8 cellular contexts compared by ENCODE assay signal in the genomic region with DNA sequence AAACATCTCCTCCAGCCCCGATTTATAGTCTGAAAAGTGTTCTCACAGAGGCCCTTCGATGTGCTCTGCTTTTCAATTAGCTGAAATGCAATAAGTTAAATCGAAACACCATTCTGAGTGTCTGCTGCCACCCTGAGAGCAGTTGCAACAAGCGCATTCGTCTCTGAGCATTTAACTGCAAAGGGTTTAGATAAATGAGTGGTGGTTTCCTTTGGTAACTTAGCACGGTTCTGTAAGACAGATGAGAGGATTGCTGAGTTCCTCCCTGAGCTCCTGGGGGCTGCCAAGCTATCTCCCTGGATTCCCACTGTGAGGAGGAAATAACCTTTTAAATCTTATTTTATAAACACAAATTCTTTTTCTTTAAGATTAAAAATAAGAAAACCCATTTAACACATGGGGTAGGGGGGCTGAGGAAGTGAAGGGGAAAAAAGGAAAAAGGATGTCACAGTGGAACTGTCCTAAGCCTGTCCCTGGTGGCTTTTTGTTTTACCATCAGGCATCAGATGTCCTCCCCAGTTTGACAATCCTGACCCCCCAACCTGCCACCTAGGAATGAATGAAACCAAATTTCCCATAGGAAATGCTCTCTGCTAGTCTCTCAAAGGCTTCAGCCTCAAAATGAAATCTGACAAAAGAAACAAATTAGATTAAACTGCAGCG. TPM values are rescaled to one million over a fixed set of nuclear protein-coding genes. Genes with fewer than 3 reads are reported as not detected.
DNase-seq lines count a peak whose midpoint lies in the region; ATAC-seq and TF ChIP-seq lines count a peak whose summit lies in the region.

No MANE protein-coding gene starts in this region.

- DNase-seq in GM06990 (ENCODE audit: extremely low read depth, insufficient read length), result peak; percentile 25
- peak; percentile 74 for DNase-seq in NCI-H345 (lab: John Stamatoyannopoulos, UW)
- DNase-seq in activated CD8-positive, alpha-beta T cell treated with anti-CD3 and anti-CD28 coated beads for 36 hours, result peak; percentile 64
- DNase-seq in fibroblast of the aortic adventitia (ENCODE audit: low read depth), result peak; percentile 92
- DNase-seq in natural killer cell, result no peak
- peak; percentile 49 for DNase-seq in ureter (ENCODE audit: low spot score)

- no peak overlapping the region for H3K27ac Mint-ChIP-seq in activated CD8-positive, alpha-beta T cell treated with anti-CD3 and anti-CD28 coated beads for 36 hours
- no peak overlapping the region for H3K27ac Mint-ChIP-seq in natural killer cell

- ATAC-seq in HG02973 (IDR thresholded peaks at IDR 0.05; ENCODE audit: unreplicated experiment) (peak; percentile 64), natural killer cell (peak in 2 of 3 donors; percentile 57 to 69), GM19467 (IDR thresholded peaks at IDR 0.05; ENCODE audit: unreplicated experiment) (no peak)
- peak; percentile 81 for ATAC-seq in activated CD8-positive, alpha-beta T cell treated with anti-CD3 and anti-CD28 coated beads for 36 hours

- H3K27me3 ChIP-seq in GM06990 (replicated peaks; ENCODE audit: control insufficient read depth, insufficient read depth, low read length), result no peaks in the 10 kb centered on the region

- no peaks in the 10 kb centered on the region for H3K27me3 Mint-ChIP-seq in activated CD8-positive, alpha-beta T cell treated with anti-CD3 and anti-CD28 coated beads for 36 hours
- H3K27me3 Mint-ChIP-seq in natural killer cell (ENCODE audit: low read depth in 2 of 2), result peaks cover 6 to 21% of the 10 kb centered on the region in 2 donors

- TF ChIP-seq CTCF in GM06990 (IDR thresholded peaks at IDR 0.05; ENCODE audit: insufficient read depth, low read length, poor library complexity, severe bottlenecking) (peak; percentile 60), fibroblast of the aortic adventitia (IDR thresholded peaks at IDR 0.05; ENCODE audit: insufficient read depth, low read length) (peak; percentile 87), natural killer cell (IDR thresholded peaks at IDR 0.05) (no peak)
- peak; percentile 51 for TF ChIP-seq CTCF in activated CD8-positive, alpha-beta T cell treated with anti-CD3 and anti-CD28 coated beads for 36 hours (IDR thresholded peaks at IDR 0.05)

- H3K4me3 ChIP-seq in GM06990 (replicated peaks; ENCODE audit: low read depth, low read length) (no peak overlapping the region), fibroblast of the aortic adventitia (ENCODE audit: low read depth, low read length) (no peak overlapping the region)

- no peaks in the 10 kb centered on the region for H3K36me3 Mint-ChIP-seq in activated CD8-positive, alpha-beta T cell treated with anti-CD3 and anti-CD28 coated beads for 36 hours (ENCODE audit: low read depth)
- H3K36me3 Mint-ChIP-seq in natural killer cell, result no peaks in the 10 kb centered on the region

- intact Hi-C loops in activated CD8-positive, alpha-beta T cell treated with anti-CD3 and anti-CD28 coated beads for 36 hours (cut with micrococcal nuclease), result loop anchor here (5.0 kb wide), 2 partner anchors 426 to 781 kb away; no protein-coding TSS in a partner anchor
- intact Hi-C loops in natural killer cell (cut with micrococcal nuclease), result loop anchor here (5.0 kb wide), 1 partner anchor 331 kb away; no protein-coding TSS in a partner anchor

- H3K9me3 Mint-ChIP-seq in activated CD8-positive, alpha-beta T cell treated with anti-CD3 and anti-CD28 coated beads for 36 hours, result no peaks in the 10 kb centered on the region
- H3K9me3 Mint-ChIP-seq in natural killer cell, result no peaks in the 10 kb centered on the region

- peaks cover 16% of the 10 kb centered on the region for H3K4me1 Mint-ChIP-seq in activated CD8-positive, alpha-beta T cell treated with anti-CD3 and anti-CD28 coated beads for 36 hours (ENCODE audit: low read depth)
- peaks cover 10 to 16% of the 10 kb centered on the region in 2 donors for H3K4me1 Mint-ChIP-seq in natural killer cell

- POLR2A ChIA-PET in activated CD8-positive, alpha-beta T cell treated with anti-CD3 and anti-CD28 coated beads for 36 hours (lab: Charles Lee), result interaction anchor here (0.6 to 1.6 kb wide), 3 partner anchors 205 to 309 kb away, joined by 3 to 5 read pairs (median 4); partner anchors contain the start of gene KLF7

- no peaks in the 10 kb centered on the region for H3K36me3 ChIP-seq in GM06990 (ENCODE audit: control insufficient read depth, insufficient read depth, low read length)

- H3K4me3 Mint-ChIP-seq in activated CD8-positive, alpha-beta T cell treated with anti-CD3 and anti-CD28 coated beads for 36 hours, result no peak overlapping the region
- no peak overlapping the region for H3K4me3 Mint-ChIP-seq in natural killer cell

- CTCF ChIA-PET in activated CD8-positive, alpha-beta T cell treated with anti-CD3 and anti-CD28 coated beads for 36 hours (lab: Charles Lee), result interaction anchor here (0.6 to 3.8 kb wide), 30 partner anchors 10 to 779 kb away, joined by 3 to 44 read pairs (median 4); partner anchors contain the start of gene KLF7

RNA-seq across cellular contexts. Expression of gene CREB1, which starts 56.4 kb away (rescaled TPM):
- 10 to 100 TPM; 92.8 to 95.8 TPM for total RNA-seq in activated CD8-positive, alpha-beta T cell treated with anti-CD3 and anti-CD28 coated beads for 36 hours
- total RNA-seq in fibroblast of the aortic adventitia (ENCODE audit: low replicate concordance) (28.6 and 52.4 TPM in 2 replicates), natural killer cell (100 to 1,000 TPM in 2 of 3 donors, 10 to 100 TPM in 1; 88.1 to 107 (median 106) TPM), ureter (92.0 TPM)
